23 cellular contexts compared by ENCODE assay signal in the genomic region with DNA sequence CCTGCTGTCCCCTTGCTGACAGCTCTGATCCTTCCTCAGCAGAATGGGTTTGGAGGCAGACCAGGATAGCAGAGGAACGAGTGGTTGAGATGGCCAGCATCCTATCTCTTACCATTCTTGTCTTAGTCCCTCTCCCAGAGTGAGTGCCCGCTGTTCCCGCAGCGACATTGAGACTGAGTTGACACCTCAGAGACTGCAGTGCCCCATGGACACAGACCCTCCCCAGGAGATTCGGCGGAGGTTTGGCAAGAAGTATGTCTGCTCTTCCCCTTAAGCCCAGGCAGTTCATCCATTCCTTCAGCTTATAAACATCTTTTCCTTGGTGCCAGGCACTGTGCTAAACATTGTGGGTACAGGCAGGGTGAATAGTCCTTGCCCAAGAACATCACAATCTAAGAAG. TPM values are rescaled to one million over a fixed set of nuclear protein-coding genes. Genes with fewer than 3 reads are reported as not detected.
DNase-seq lines count a peak whose midpoint lies in the region; ATAC-seq and TF ChIP-seq lines count a peak whose summit lies in the region.
"Had no signal": no experiment of that assay in that cellular context is flagged by ENCODE, and none has a peak within 500 bp of the region (broad histone marks: within the 10 kb centered on the region; RNA-seq: fewer than 3 reads in every experiment).

No MANE protein-coding gene starts in this region.

- peaks cover 9% of the 10 kb centered on the region for H3K4me1 ChIP-seq in lower lobe of right lung
- H3K4me1 ChIP-seq: A549, HAP-1 had no signal

- no peak overlapping the region for H3K4me3 ChIP-seq in lower lobe of right lung
- H3K4me3 ChIP-seq: A549; BLaER1 treated with 17β-estradiol and CSF1 and Interleukin-3, amounts not matched to agents 10 nM and 100 nM; HAP-1 had no signal

- H3K4me1 Mint-ChIP-seq in stimulated activated effector memory CD8-positive, alpha-beta T cell treated with anti-CD3 and anti-CD28 coated beads, Interleukin-12 subunit alpha, Interleukin-12 subunit beta, amount 100 ng/mL, for 72 hours: no peaks in the 10 kb centered on the region
- H3K4me1 Mint-ChIP-seq in T-helper 17 cell: peaks cover under 1% of the 10 kb centered on the region

- no peak overlapping the region for H3K4me3 Mint-ChIP-seq in stimulated activated effector memory CD8-positive, alpha-beta T cell treated with anti-CD3 and anti-CD28 coated beads, Interleukin-12 subunit alpha, Interleukin-12 subunit beta, amount 100 ng/mL, for 72 hours
- no peak overlapping the region for H3K4me3 Mint-ChIP-seq in T-helper 17 cell
- H3K4me3 Mint-ChIP-seq: CD4-positive, alpha-beta memory T cell; HFFc6 had no signal

- peaks cover 55% of the 10 kb centered on the region for H3K36me3 ChIP-seq in lower lobe of right lung
- H3K36me3 ChIP-seq: BE2C, HAP-1 had no signal

- POLR2A ChIA-PET in RWPE1 (lab: Yijun Ruan, JAX; ENCODE audit: low non-redundant PET): no interaction called here

- H3K36me3 Mint-ChIP-seq in stimulated activated effector memory CD8-positive, alpha-beta T cell treated with anti-CD3 and anti-CD28 coated beads, Interleukin-12 subunit alpha, Interleukin-12 subunit beta, amount 100 ng/mL, for 72 hours: peaks cover 16% of the 10 kb centered on the region
- H3K36me3 Mint-ChIP-seq in T-helper 17 cell (ENCODE audit: low read depth): no peaks in the 10 kb centered on the region

- H3K9me3 ChIP-seq in lower lobe of right lung: no peaks in the 10 kb centered on the region
- H3K9me3 ChIP-seq in T-helper 17 cell (ENCODE audit: control insufficient read depth, low read length, poor library complexity, severe bottlenecking): no peaks in the 10 kb centered on the region
- H3K9me3 ChIP-seq: A549; BE2C; BLaER1 treated with 17β-estradiol and CSF1 and Interleukin-3, amounts not matched to agents 10 nM and 100 nM; HAP-1 had no signal

- H3K9me3 Mint-ChIP-seq in stimulated activated effector memory CD8-positive, alpha-beta T cell treated with anti-CD3 and anti-CD28 coated beads, Interleukin-12 subunit alpha, Interleukin-12 subunit beta, amount 100 ng/mL, for 72 hours: no peaks in the 10 kb centered on the region
- H3K9me3 Mint-ChIP-seq: HFFc6 had no signal

- ATAC-seq in lower lobe of right lung (no peak), GM21390 (IDR thresholded peaks at IDR 0.05; ENCODE audit: unreplicated experiment) (no peak), T-helper 17 cell (no peak)
- no peak for ATAC-seq in stimulated activated effector memory CD8-positive, alpha-beta T cell treated with anti-CD3 and anti-CD28 coated beads, Interleukin-12 subunit alpha, Interleukin-12 subunit beta, amount 100 ng/mL, for 72 hours

- no peaks in the 10 kb centered on the region for H3K27me3 Mint-ChIP-seq in T-helper 17 cell
- H3K27me3 Mint-ChIP-seq: CD4-positive, alpha-beta memory T cell had no signal

- peak overlapping the region; percentile 27; the same call in 1 of the 2 replicates for H3K27ac ChIP-seq in RWPE1
- H3K27ac ChIP-seq in lower lobe of right lung: no peak overlapping the region
- H3K27ac ChIP-seq: A549; BLaER1 treated with 17β-estradiol and CSF1 and Interleukin-3, amounts not matched to agents 10 nM and 100 nM had no signal

- peak overlapping the region; percentile 15 for H3K27ac Mint-ChIP-seq in stimulated activated effector memory CD8-positive, alpha-beta T cell treated with anti-CD3 and anti-CD28 coated beads, Interleukin-12 subunit alpha, Interleukin-12 subunit beta, amount 100 ng/mL, for 72 hours
- H3K27ac Mint-ChIP-seq in T-helper 17 cell: no peak overlapping the region
- H3K27ac Mint-ChIP-seq: HFFc6 had no signal

- CTCF ChIA-PET in RWPE1 (lab: Yijun Ruan, JAX): interaction anchor here (0.5 kb wide), 1 partner anchor 15 kb away, joined by 4 read pairs; no protein-coding TSS in a partner anchor

- intact Hi-C loops in lower lobe of right lung (cut with DNase I): no loop called here

- no peak for DNase-seq in RWPE1 (ENCODE audit: low spot score)
- DNase-seq in lower lobe of right lung: peak; percentile 22
- DNase-seq in stimulated activated effector memory CD8-positive, alpha-beta T cell treated with anti-CD3 and anti-CD28 coated beads, Interleukin-12 subunit alpha, Interleukin-12 subunit beta, amount 100 ng/mL, for 72 hours (ENCODE audit: low spot score in 2 of 2): no peak
- DNase-seq in NCI-H69 (lab: John Stamatoyannopoulos, UW): no peak
- DNase-seq in T-helper 17 cell: no peak
- DNase-seq: 8988T; ACHN; AML-193; BE2C; Calu3; CD4-positive, alpha-beta memory T cell; COR-L47; DMS53; DMS79 treated with DMSO at 0.1 percent for 48 hours; GF-D8; GOT3; HFFc6 had no signal

- H3K27me3 ChIP-seq in lower lobe of right lung (ENCODE audit: low read depth): no peaks in the 10 kb centered on the region
- H3K27me3 ChIP-seq: BE2C; BLaER1 treated with 17β-estradiol and CSF1 and Interleukin-3, amounts not matched to agents 10 nM and 100 nM had no signal

- TF ChIP-seq CTCF in RWPE1 (conservative IDR thresholded peaks at IDR 0.05; ENCODE audit: low read depth) (no peak), lower lobe of right lung (IDR thresholded peaks at IDR 0.05) (no peak)

RNA-seq across cellular contexts. Expression of gene DUOX1, which starts 21.2 kb away (rescaled TPM):
- total RNA-seq in lower lobe of right lung (317 TPM), T-helper 17 cell (under 1 TPM in 1 of 2 donors, not detected in 1; 0.42 TPM)
- total RNA-seq: G401 had no signal

RNA-seq across cellular contexts. Expression of gene DUOXA1, which starts 21.3 kb away (rescaled TPM):
- total RNA-seq in lower lobe of right lung (131 TPM), T-helper 17 cell (under 1 TPM in 1 of 2 donors, not detected in 1; 0.57 TPM)
- total RNA-seq: Calu3, Daoy, G401 had no signal

RNA-seq across cellular contexts. Expression of gene SHF, which starts 36.8 kb away (rescaled TPM):
- 6.4 TPM for total RNA-seq in lower lobe of right lung
- 1 to 10 TPM; 2.0 to 2.8 TPM for total RNA-seq in T-helper 17 cell

RNA-seq across cellular contexts. Expression of gene DUOXA2, which starts 36.9 kb away (rescaled TPM):
- total RNA-seq in lower lobe of right lung (not detected), T-helper 17 cell (not detected)
- total RNA-seq: Calu3; CD4-positive, alpha-beta memory T cell; Daoy; G401; HFFc6 had no signal

RNA-seq across cellular contexts. Expression of gene DUOX2, which starts 37.0 kb away (rescaled TPM):
- 4.0 TPM for total RNA-seq in lower lobe of right lung
- under 1 TPM in 1 of 2 donors, not detected in 1; 0.27 TPM for total RNA-seq in T-helper 17 cell
- total RNA-seq: G401, HFFc6 had no signal

Comparison
In these comparisons a context has a peak if more than half of its experiments do, and no peak if none do; other contexts are left out.
1. RNA of gene DUOX1, which starts 21.2 kb away (total RNA-seq): 317 TPM in lower lobe of right lung (single experiment); 0.42 TPM in T-helper 17 cell; every median in the first group is over 100 times any median in the second.
2. RNA of gene DUOXA1, which starts 21.3 kb away (total RNA-seq): 131 TPM in lower lobe of right lung (single experiment); 0.57 TPM in T-helper 17 cell; every median in the first group is over 10 times any median in the second.